8 cellular contexts compared by ENCODE assay signal in genomic region chr18:61581578-61582204, GRCh38.
DNase-seq lines count a peak whose midpoint lies in the region; ATAC-seq, FAIRE-seq and TF ChIP-seq lines count a peak whose summit lies in the region.

No MANE protein-coding gene starts in this region.

- peaks cover 6% of the 10 kb centered on the region for H3K4me1 Mint-ChIP-seq in activated B cell treated with CpG ODN at 0.5 μM for 24 hours

- TF ChIP-seq CTCF in activated B cell treated with CpG ODN at 0.5 μM for 24 hours (IDR thresholded peaks at IDR 0.05) (no peak), cardiac fibroblast (IDR thresholded peaks at IDR 0.05; ENCODE audit: low read depth, low read length) (peak; percentile 97)

- CTCF ChIA-PET in activated B cell treated with CpG ODN at 0.5 μM for 24 hours (lab: Charles Lee): interaction anchor here (0.7 to 5.6 kb wide), 4 partner anchors 9 to 549 kb away, joined by 3 to 37 read pairs (median 3); no protein-coding TSS in a partner anchor

- intact Hi-C loops in activated B cell treated with CpG ODN at 0.5 μM for 24 hours (cut with micrococcal nuclease): loop anchor here (1.0 to 5.0 kb wide), 2 partner anchors 311 to 550 kb away; partner anchors contain the start of gene RNF152

- H3K4me3 ChIP-seq in cardiac fibroblast (replicated peaks in 1 of 2; ENCODE audit: low read depth in 2 of 2, low read length in 2 of 2): peak overlapping the region; percentile 33 to 51

- no peak for TF ChIP-seq POLR2A in GM12892 (IDR thresholded peaks at IDR 0.05; ENCODE audit: low read depth, low read length)

- POLR2A ChIA-PET in activated B cell treated with CpG ODN at 0.5 μM for 24 hours (lab: Charles Lee): no interaction called here

- ATAC-seq in HG02759 (IDR thresholded peaks at IDR 0.05; ENCODE audit: unreplicated experiment) (peak; percentile 97), activated B cell treated with CpG ODN at 0.5 μM for 24 hours (ENCODE audit: low read depth) (peak; percentile 49)

- H3K36me3 Mint-ChIP-seq in activated B cell treated with CpG ODN at 0.5 μM for 24 hours (ENCODE audit: low read depth): no peaks in the 10 kb centered on the region

- H3K4me3 Mint-ChIP-seq in activated B cell treated with CpG ODN at 0.5 μM for 24 hours: no peak overlapping the region

- DNase-seq in GM12892 (ENCODE audit: insufficient read length): peak; percentile 56
- DNase-seq in NCI-H146 treated with DMSO at 0.1 percent for 48 hours (lab: John Stamatoyannopoulos, UW; ENCODE audit: unreplicated experiment): peak; percentile 64
- peak; percentile 50 for DNase-seq in activated B cell treated with CpG ODN at 0.5 μM for 24 hours
- DNase-seq in cardiac fibroblast (ENCODE audit: low read depth in 2 of 2): peak; percentile 69
- DNase-seq in inferior parietal cortex (ENCODE audit: extremely low spot score): peak; percentile 71
- DNase-seq in stimulated activated CD4-positive, alpha-beta T cell treated with anti-CD3 and anti-CD28 coated beads, Interleukin-12 subunit alpha, Interleukin-12 subunit beta, amount 100 ng/mL, for 24 hours (ENCODE audit: low read depth in 2 of 2): peak; percentile 35 to 61
- DNase-seq in RKO (ENCODE audit: low spot score): no peak

- H3K27ac Mint-ChIP-seq in activated B cell treated with CpG ODN at 0.5 μM for 24 hours: no peak overlapping the region

- peaks cover 2% of the 10 kb centered on the region for H3K9me3 Mint-ChIP-seq in activated B cell treated with CpG ODN at 0.5 μM for 24 hours

- peaks cover 25% of the 10 kb centered on the region for H3K27me3 Mint-ChIP-seq in activated B cell treated with CpG ODN at 0.5 μM for 24 hours

- peak; percentile 62 for FAIRE-seq in GM12892 (lab: Jason Lieb, UNC)
